In the genomic region with DNA sequence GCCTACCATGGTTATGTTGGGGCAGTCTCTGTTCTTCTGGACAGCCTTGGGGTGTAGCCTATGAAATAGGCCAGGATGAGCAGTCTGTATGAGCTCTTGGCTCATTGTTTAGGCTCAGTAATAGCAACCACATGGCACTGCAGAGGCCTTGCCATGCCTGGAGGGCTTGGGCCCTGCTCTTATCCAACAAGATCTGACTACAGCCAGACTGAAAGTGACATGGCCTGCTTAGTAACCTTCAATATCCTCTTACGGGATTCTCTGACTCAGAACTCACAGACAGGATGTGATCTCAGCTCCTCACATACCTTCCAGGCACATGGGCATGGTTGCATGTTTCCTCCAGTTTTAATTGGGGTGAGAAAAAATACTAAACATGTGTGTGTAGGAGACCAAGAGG, we compare ENCODE assay signal across 8 cellular contexts.
DNase-seq lines count a peak whose midpoint lies in the region; ATAC-seq and TF ChIP-seq lines count a peak whose summit lies in the region.

No MANE protein-coding gene starts in this region.

- H3K4me1 ChIP-seq in hepatocyte (ENCODE audit: insufficient read depth), result peaks cover 11% of the 10 kb centered on the region

- H3K4me2 ChIP-seq in hepatocyte, result no peak overlapping the region

- H3K27me3 ChIP-seq in hepatocyte, result no peaks in the 10 kb centered on the region

- H3K79me2 ChIP-seq in hepatocyte, result no peaks in the 10 kb centered on the region

- no peak overlapping the region for H3K27ac Mint-ChIP-seq in glutamatergic neuron (ENCODE audit: unreplicated experiment)

- peak; percentile 99 for DNase-seq in AG09309 (ENCODE audit: low read depth)
- DNase-seq in activated T-cell treated with anti-CD3 and anti-CD28 coated beads for 4 hours, result peak; percentile 3
- DNase-seq in hepatocyte (ENCODE audit: low spot score), result peak; percentile 44
- peak; percentile 93 for DNase-seq in stromal cell of bone marrow (ENCODE audit: low read depth)
- no peak for DNase-seq in glutamatergic neuron

- H3K4me3 ChIP-seq in AG09309 (ENCODE audit: control insufficient read depth, low read depth, low read length), result no peak overlapping the region
- no peak overlapping the region for H3K4me3 ChIP-seq in hepatocyte

- no peaks in the 10 kb centered on the region for H4K20me1 ChIP-seq in hepatocyte (ENCODE audit: insufficient read depth, poor library complexity, severe bottlenecking)

- ATAC-seq in GM19324 (IDR thresholded peaks at IDR 0.05; ENCODE audit: low FRiP score, unreplicated experiment) (peak; percentile 49), HG03558 (IDR thresholded peaks at IDR 0.05; ENCODE audit: extremely low read depth, unreplicated experiment) (peak; percentile 74), HG03521 (IDR thresholded peaks at IDR 0.05; ENCODE audit: unreplicated experiment) (no peak)

- no peaks in the 10 kb centered on the region for H3K9me3 Mint-ChIP-seq in glutamatergic neuron (ENCODE audit: unreplicated experiment)

- H3K4me1 Mint-ChIP-seq in glutamatergic neuron (ENCODE audit: low read depth, unreplicated experiment), result no peaks in the 10 kb centered on the region

- no peak overlapping the region for H2AFZ ChIP-seq in hepatocyte

- no peak overlapping the region for H3K4me3 Mint-ChIP-seq in glutamatergic neuron (ENCODE audit: unreplicated experiment)

- H3K36me3 Mint-ChIP-seq in glutamatergic neuron (ENCODE audit: unreplicated experiment), result no peaks in the 10 kb centered on the region

- no peaks in the 10 kb centered on the region for H3K9me3 ChIP-seq in hepatocyte (ENCODE audit: low read depth)

- H3K36me3 ChIP-seq in hepatocyte (replicated peaks; ENCODE audit: insufficient read depth, low read depth), result no peaks in the 10 kb centered on the region

- no peaks in the 10 kb centered on the region for H3K27me3 Mint-ChIP-seq in glutamatergic neuron (ENCODE audit: unreplicated experiment)

- WGBS in hepatocyte (ENCODE audit: low lambda C conversion rate, missing lambda C conversion rate), result 53% methylated on average over 1 of the region's 1 CpG

- H3K9me2 ChIP-seq in hepatocyte (replicated peaks; ENCODE audit: insufficient read depth), result no peaks in the 10 kb centered on the region

- TF ChIP-seq CTCF in AG09309 (IDR thresholded peaks at IDR 0.05; ENCODE audit: control insufficient read depth, insufficient read depth, low read depth, low read length, missing control alignments), result no peak
- TF ChIP-seq CTCF in hepatocyte (IDR thresholded peaks at IDR 0.05; ENCODE audit: poor library complexity), result no peak
- no peak for TF ChIP-seq CTCF in glutamatergic neuron (IDR thresholded peaks at IDR 0.05; ENCODE audit: partially characterized antibody, unreplicated experiment)

- peak overlapping the region; percentile 54 for H3K27ac ChIP-seq in hepatocyte
